8 cellular contexts compared by ENCODE assay signal in genomic region chr17:79803997-79804855, GRCh38. TPM values are rescaled to one million over a fixed set of nuclear protein-coding genes. Genes with fewer than 3 reads are reported as not detected.
A peak's percentile ranks its signal among the peaks of the same experiment; 100 is the strongest.
DNase-seq lines count a peak whose midpoint lies in the region; ATAC-seq and TF ChIP-seq lines count a peak whose summit lies in the region.

No MANE protein-coding gene starts in this region.

- CTCF ChIA-PET in activated naive CD4-positive, alpha-beta T cell treated with anti-CD3 and anti-CD28 coated beads for 36 hours (lab: Charles Lee) = interaction anchor here (0.8 to 1.8 kb wide), 5 partner anchors 21 to 201 kb away, joined by 3 to 4 read pairs (median 3); partner anchors contain the start of gene CBX4

- no peak for TF ChIP-seq CTCF in GM06990 (IDR thresholded peaks at IDR 0.05; ENCODE audit: insufficient read depth, low read length, poor library complexity, severe bottlenecking)

- H3K9me3 Mint-ChIP-seq in activated naive CD4-positive, alpha-beta T cell treated with anti-CD3 and anti-CD28 coated beads for 36 hours = no peaks in the 10 kb centered on the region
- peaks cover 4% of the 10 kb centered on the region for H3K9me3 Mint-ChIP-seq in natural killer cell treated with Interleukin-12 subunit alpha and Interleukin-12 subunit beta and Interleukin-15 and Interleukin-18, amount 100 ng/mL, for 72 hours

- peak; percentile 89 for DNase-seq in GM06990 (ENCODE audit: extremely low read depth, insufficient read length)
- peak; percentile 19 for DNase-seq in NCI-H526 treated with DMSO at 0.1 percent for 48 hours (lab: John Stamatoyannopoulos, UW)
- peak; percentile 94 for DNase-seq in activated naive CD4-positive, alpha-beta T cell treated with anti-CD3 and anti-CD28 coated beads for 36 hours
- peak; percentile 91 for DNase-seq in natural killer cell treated with Interleukin-12 subunit alpha and Interleukin-12 subunit beta and Interleukin-15 and Interleukin-18, amount 100 ng/mL, for 72 hours (ENCODE audit: low spot score)
- DNase-seq in LoVo (ENCODE audit: low spot score) = no peak
- no peak for DNase-seq in NCI-H2227 (lab: John Stamatoyannopoulos, UW; ENCODE audit: unreplicated experiment)
- DNase-seq in NCI-H187 treated with DMSO at 0.1 percent for 48 hours (lab: John Stamatoyannopoulos, UW) = no peak

- peaks cover 44% of the 10 kb centered on the region for H3K4me1 Mint-ChIP-seq in activated naive CD4-positive, alpha-beta T cell treated with anti-CD3 and anti-CD28 coated beads for 36 hours (ENCODE audit: low read depth)
- peaks cover 46 to 55% of the 10 kb centered on the region in 2 donors for H3K4me1 Mint-ChIP-seq in natural killer cell treated with Interleukin-12 subunit alpha and Interleukin-12 subunit beta and Interleukin-15 and Interleukin-18, amount 100 ng/mL, for 72 hours (ENCODE audit: low read depth in 2 of 2)

- intact Hi-C loops in activated naive CD4-positive, alpha-beta T cell treated with anti-CD3 and anti-CD28 coated beads for 36 hours (cut with micrococcal nuclease) = loop anchor here (1.0 to 2.0 kb wide), 5 partner anchors 8 to 193 kb away; partner anchors contain the start of gene CBX4

- ATAC-seq in GM21825 (IDR thresholded peaks at IDR 0.05; ENCODE audit: unreplicated experiment) = peak; percentile 47
- peak; percentile 89 to 90 for ATAC-seq in natural killer cell treated with Interleukin-12 subunit alpha and Interleukin-12 subunit beta and Interleukin-15 and Interleukin-18, amount 100 ng/mL, for 72 hours

- H3K36me3 ChIP-seq in GM06990 (ENCODE audit: control insufficient read depth, insufficient read depth, low read length) = no peaks in the 10 kb centered on the region

- no peaks in the 10 kb centered on the region for H3K36me3 Mint-ChIP-seq in activated naive CD4-positive, alpha-beta T cell treated with anti-CD3 and anti-CD28 coated beads for 36 hours (ENCODE audit: low read depth)
- peaks cover 27% of the 10 kb centered on the region for H3K36me3 Mint-ChIP-seq in natural killer cell treated with Interleukin-12 subunit alpha and Interleukin-12 subunit beta and Interleukin-15 and Interleukin-18, amount 100 ng/mL, for 72 hours

- H3K27me3 ChIP-seq in GM06990 (replicated peaks; ENCODE audit: control insufficient read depth, insufficient read depth, low read length) = peaks cover 15% of the 10 kb centered on the region

- peak overlapping the region; percentile 67 for H3K4me3 Mint-ChIP-seq in activated naive CD4-positive, alpha-beta T cell treated with anti-CD3 and anti-CD28 coated beads for 36 hours
- peak overlapping the region; percentile 86 for H3K4me3 Mint-ChIP-seq in natural killer cell treated with Interleukin-12 subunit alpha and Interleukin-12 subunit beta and Interleukin-15 and Interleukin-18, amount 100 ng/mL, for 72 hours

- H3K27me3 Mint-ChIP-seq in activated naive CD4-positive, alpha-beta T cell treated with anti-CD3 and anti-CD28 coated beads for 36 hours (ENCODE audit: low read depth) = peaks cover 85% of the 10 kb centered on the region
- peaks cover 32 to 59% of the 10 kb centered on the region in 2 donors for H3K27me3 Mint-ChIP-seq in natural killer cell treated with Interleukin-12 subunit alpha and Interleukin-12 subunit beta and Interleukin-15 and Interleukin-18, amount 100 ng/mL, for 72 hours

- H3K4me3 ChIP-seq in GM06990 (replicated peaks; ENCODE audit: low read depth, low read length) = peak overlapping the region; percentile 51

- peak overlapping the region; percentile 74 for H3K27ac Mint-ChIP-seq in activated naive CD4-positive, alpha-beta T cell treated with anti-CD3 and anti-CD28 coated beads for 36 hours
- H3K27ac Mint-ChIP-seq in natural killer cell treated with Interleukin-12 subunit alpha and Interleukin-12 subunit beta and Interleukin-15 and Interleukin-18, amount 100 ng/mL, for 72 hours = peak overlapping the region; percentile 72 to 90

RNA-seq across cellular contexts. Expression of gene CBX8, which starts 7.3 kb away (rescaled TPM):
- 1 to 10 TPM; 3.8 to 3.9 TPM for total RNA-seq in activated naive CD4-positive, alpha-beta T cell treated with anti-CD3 and anti-CD28 coated beads for 36 hours
- total RNA-seq in natural killer cell treated with Interleukin-12 subunit alpha and Interleukin-12 subunit beta and Interleukin-15 and Interleukin-18, amount 100 ng/mL, for 72 hours = 10 to 100 TPM in 1 of 2 donors, 1 to 10 TPM in 1; 9.8 to 46.4 TPM

RNA-seq across cellular contexts. Expression of gene CBX2, which starts 26.3 kb away (rescaled TPM):
- 1 to 10 TPM; 5.2 to 5.8 TPM for total RNA-seq in activated naive CD4-positive, alpha-beta T cell treated with anti-CD3 and anti-CD28 coated beads for 36 hours
- 1 to 10 TPM in 1 of 2 donors, under 1 TPM in 1; 0.95 to 2.1 TPM for total RNA-seq in natural killer cell treated with Interleukin-12 subunit alpha and Interleukin-12 subunit beta and Interleukin-15 and Interleukin-18, amount 100 ng/mL, for 72 hours

RNA-seq across cellular contexts. Expression of gene CBX4, which starts 35.0 kb away (rescaled TPM):
- total RNA-seq in activated naive CD4-positive, alpha-beta T cell treated with anti-CD3 and anti-CD28 coated beads for 36 hours = 10 to 100 TPM; 22.7 to 26.3 TPM
- 10 to 100 TPM; 26.2 to 58.3 TPM for total RNA-seq in natural killer cell treated with Interleukin-12 subunit alpha and Interleukin-12 subunit beta and Interleukin-15 and Interleukin-18, amount 100 ng/mL, for 72 hours

Comparison
In these comparisons a context has a peak if more than half of its experiments do, and no peak if none do; other contexts are left out.
1. DNase-seq: peak in GM06990 (single experiment), NCI-H526 treated with DMSO at 0.1 percent for 48 hours (single experiment), activated naive CD4-positive, alpha-beta T cell treated with anti-CD3 and anti-CD28 coated beads for 36 hours (single experiment) and natural killer cell treated with Interleukin-12 subunit alpha and Interleukin-12 subunit beta and Interleukin-15 and Interleukin-18, amount 100 ng/mL, for 72 hours (single experiment); none in LoVo (single experiment), NCI-H2227 (single experiment) and NCI-H187 treated with DMSO at 0.1 percent for 48 hours (single experiment).